Comparison of ENCODE assay signal across 1 cellular context in the genomic region with DNA sequence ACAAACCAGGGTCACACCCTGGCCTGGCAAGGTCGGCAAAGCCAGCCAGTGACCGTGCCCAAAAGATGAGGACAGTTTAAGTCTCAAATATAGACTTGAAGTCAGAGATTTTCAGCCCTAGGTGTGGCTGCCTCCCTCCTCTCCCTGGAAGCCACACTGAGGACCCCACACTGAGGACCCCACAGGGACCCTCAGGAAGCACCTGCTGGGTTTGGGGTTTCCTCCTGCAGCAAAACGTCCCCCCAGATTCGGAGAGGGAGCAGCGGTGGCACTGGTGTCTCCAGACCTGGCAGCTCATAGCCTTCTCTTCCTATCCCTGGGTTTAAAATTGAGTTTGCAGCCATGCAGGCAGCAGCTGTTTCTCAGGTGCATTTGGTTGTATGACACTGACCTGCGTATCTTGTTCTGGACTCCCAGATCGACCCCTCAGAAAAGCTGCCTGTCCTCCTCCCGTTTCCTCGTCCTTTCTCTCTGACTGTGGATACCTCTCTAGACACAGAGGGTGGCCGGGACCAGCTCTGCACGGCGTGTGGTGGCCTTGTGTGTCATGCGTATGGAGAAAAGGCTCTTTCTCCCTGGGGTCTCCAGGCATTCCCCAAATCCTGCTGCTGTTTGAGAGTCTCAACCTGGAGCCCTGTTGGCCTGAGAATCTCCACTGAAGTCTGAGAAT.
TF ChIP-seq lines count a peak whose summit lies in the region.

No MANE protein-coding gene starts in this region.

TF ChIP-seq in HepG2, 621 proteins besides CTCF, POLR2A, EP300 and RAD21:
- TF ChIP-seq, protein P1, sequence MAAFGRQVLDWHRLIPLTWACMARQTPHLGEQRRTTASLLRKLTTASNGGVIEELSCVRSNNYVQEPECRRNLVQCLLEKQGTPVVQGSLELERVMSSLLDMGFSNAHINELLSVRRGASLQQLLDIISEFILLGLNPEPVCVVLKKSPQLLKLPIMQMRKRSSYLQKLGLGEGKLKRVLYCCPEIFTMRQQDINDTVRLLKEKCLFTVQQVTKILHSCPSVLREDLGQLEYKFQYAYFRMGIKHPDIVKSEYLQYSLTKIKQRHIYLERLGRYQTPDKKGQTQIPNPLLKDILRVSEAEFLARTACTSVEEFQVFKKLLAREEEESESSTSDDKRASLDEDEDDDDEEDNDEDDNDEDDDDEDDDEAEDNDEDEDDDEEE (CRISPR knock-in tag; IDR thresholded peaks at IDR 0.05), result no peak
- TF ChIP-seq SAFB2 (CRISPR knock-in tag; IDR thresholded peaks at IDR 0.05; ENCODE audit: borderline replicate concordance, low read depth) (no peak), PRMT3 (CRISPR knock-in tag; IDR thresholded peaks at IDR 0.05; ENCODE audit: borderline replicate concordance, low read depth) (no peak), ZNF878 (CRISPR knock-in tag; IDR thresholded peaks at IDR 0.05) (no peak), KAT2B (IDR thresholded peaks at IDR 0.05; ENCODE audit: borderline replicate concordance, low read depth, low read length) (no peak)
- TF ChIP-seq, protein P2, sequence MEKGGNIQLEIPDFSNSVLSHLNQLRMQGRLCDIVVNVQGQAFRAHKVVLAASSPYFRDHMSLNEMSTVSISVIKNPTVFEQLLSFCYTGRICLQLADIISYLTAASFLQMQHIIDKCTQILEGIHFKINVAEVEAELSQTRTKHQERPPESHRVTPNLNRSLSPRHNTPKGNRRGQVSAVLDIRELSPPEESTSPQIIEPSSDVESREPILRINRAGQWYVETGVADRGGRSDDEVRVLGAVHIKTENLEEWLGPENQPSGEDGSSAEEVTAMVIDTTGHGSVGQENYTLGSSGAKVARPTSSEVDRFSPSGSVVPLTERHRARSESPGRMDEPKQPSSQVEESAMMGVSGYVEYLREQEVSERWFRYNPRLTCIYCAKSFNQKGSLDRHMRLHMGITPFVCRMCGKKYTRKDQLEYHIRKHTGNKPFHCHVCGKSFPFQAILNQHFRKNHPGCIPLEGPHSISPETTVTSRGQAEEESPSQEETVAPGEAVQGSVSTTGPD (CRISPR knock-in tag; IDR thresholded peaks at IDR 0.05), result no peak
- TF ChIP-seq, protein P3, sequence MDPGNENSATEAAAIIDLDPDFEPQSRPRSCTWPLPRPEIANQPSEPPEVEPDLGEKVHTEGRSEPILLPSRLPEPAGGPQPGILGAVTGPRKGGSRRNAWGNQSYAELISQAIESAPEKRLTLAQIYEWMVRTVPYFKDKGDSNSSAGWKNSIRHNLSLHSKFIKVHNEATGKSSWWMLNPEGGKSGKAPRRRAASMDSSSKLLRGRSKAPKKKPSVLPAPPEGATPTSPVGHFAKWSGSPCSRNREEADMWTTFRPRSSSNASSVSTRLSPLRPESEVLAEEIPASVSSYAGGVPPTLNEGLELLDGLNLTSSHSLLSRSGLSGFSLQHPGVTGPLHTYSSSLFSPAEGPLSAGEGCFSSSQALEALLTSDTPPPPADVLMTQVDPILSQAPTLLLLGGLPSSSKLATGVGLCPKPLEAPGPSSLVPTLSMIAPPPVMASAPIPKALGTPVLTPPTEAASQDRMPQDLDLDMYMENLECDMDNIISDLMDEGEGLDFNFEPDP (CRISPR knock-in tag; conservative IDR thresholded peaks at IDR 0.05), result no peak
